Comparison of ENCODE assay signal across 8 cellular contexts in genomic region chr7:130010689-130011412, GRCh38. TPM values are rescaled to one million over a fixed set of nuclear protein-coding genes. Genes with fewer than 3 reads are reported as not detected.
DNase-seq lines count a peak whose midpoint lies in the region; ATAC-seq and TF ChIP-seq lines count a peak whose summit lies in the region.

No MANE protein-coding gene starts in this region.

- H3K27me3 ChIP-seq in ascending aorta (no peaks in the 10 kb centered on the region), skeletal muscle satellite cell (ENCODE audit: control insufficient read depth, insufficient read depth, low read length) (no peaks in the 10 kb centered on the region)

- H3K27ac ChIP-seq in ascending aorta = peak overlapping the region; percentile 75 to 78

- no peaks in the 10 kb centered on the region for H3K36me3 Mint-ChIP-seq in T-helper 2 cell treated with Interferon-gamma antibody and Interleukin-4, amounts not matched to agents 5 μg/mL and 100 μg/mL, for 36 hours (ENCODE audit: low read depth)

- H3K4me2 ChIP-seq in skeletal muscle satellite cell (ENCODE audit: low read length) = peak overlapping the region; percentile 30

- peak; percentile 65 for ATAC-seq in HG02798 (IDR thresholded peaks at IDR 0.05; ENCODE audit: poor library complexity, unreplicated experiment)
- ATAC-seq in GM21367 (IDR thresholded peaks at IDR 0.05; ENCODE audit: unreplicated experiment) = no peak

- H3K9ac ChIP-seq in skeletal muscle satellite cell (ENCODE audit: low read depth, low read length) = peak overlapping the region; percentile 46

- TF ChIP-seq CTCF in GM12865 (IDR thresholded peaks at IDR 0.05; ENCODE audit: insufficient read depth, low read depth, low read length, missing control alignments) (peak; percentile 94), ascending aorta (IDR thresholded peaks at IDR 0.05) (peak; percentile 84 to 90 (median 90))

- no peaks in the 10 kb centered on the region for H3K9me3 Mint-ChIP-seq in T-helper 2 cell treated with Interferon-gamma antibody and Interleukin-4, amounts not matched to agents 5 μg/mL and 100 μg/mL, for 36 hours

- H3K4me1 ChIP-seq in ascending aorta (peaks cover 10 to 13% of the 10 kb centered on the region in 2 donors), skeletal muscle satellite cell (ENCODE audit: control insufficient read depth, insufficient read depth, low read length) (peaks cover 21% of the 10 kb centered on the region)

- no peaks in the 10 kb centered on the region for H3K27me3 Mint-ChIP-seq in T-helper 2 cell treated with Interferon-gamma antibody and Interleukin-4, amounts not matched to agents 5 μg/mL and 100 μg/mL, for 36 hours (ENCODE audit: low read depth)

- H3K9me3 ChIP-seq in ascending aorta = no peaks in the 10 kb centered on the region
- no peaks in the 10 kb centered on the region for H3K9me3 ChIP-seq in skeletal muscle satellite cell (replicated peaks; ENCODE audit: low read length)

- peaks cover 2% of the 10 kb centered on the region for H3K4me1 Mint-ChIP-seq in T-helper 2 cell treated with Interferon-gamma antibody and Interleukin-4, amounts not matched to agents 5 μg/mL and 100 μg/mL, for 36 hours (ENCODE audit: low read depth)

- peak overlapping the region; percentile 72 for H3K27ac Mint-ChIP-seq in T-helper 2 cell treated with Interferon-gamma antibody and Interleukin-4, amounts not matched to agents 5 μg/mL and 100 μg/mL, for 36 hours

- DNase-seq in GM12865 (ENCODE audit: low read depth) (peak; percentile 95), NCI-H1694 (lab: John Stamatoyannopoulos, UW) (peak; percentile 89), ascending aorta (ENCODE audit: low spot score in 2 of 2) (peak; percentile 43 to 92), hippocampal formation (lab: John Stamatoyannopoulos, UW) (peak; percentile 35 to 75)
- peak; percentile 77 for DNase-seq in T-helper 2 cell treated with Interferon-gamma antibody and Interleukin-4, amounts not matched to agents 5 μg/mL and 100 μg/mL, for 36 hours (ENCODE audit: low spot score)

- H3K36me3 ChIP-seq in ascending aorta (no peaks in the 10 kb centered on the region), skeletal muscle satellite cell (ENCODE audit: insufficient read depth, low read length) (no peaks in the 10 kb centered on the region)

- H3K4me3 ChIP-seq in GM12865 (ENCODE audit: low read depth, low read length) (no peak overlapping the region), ascending aorta (no peak overlapping the region), skeletal muscle satellite cell (ENCODE audit: low read length) (no peak overlapping the region)

- intact Hi-C loops in ascending aorta (cut with DNase I) = loop anchor here (1.0 to 10.0 kb wide), 4 partner anchors 58 to 349 kb away; no protein-coding TSS in a partner anchor

- H3K4me3 Mint-ChIP-seq in T-helper 2 cell treated with Interferon-gamma antibody and Interleukin-4, amounts not matched to agents 5 μg/mL and 100 μg/mL, for 36 hours = no peak overlapping the region

RNA-seq across cellular contexts. Expression of gene ZC3HC1, which starts 40.3 kb away (rescaled TPM):
- 16.8 TPM for total RNA-seq in ascending aorta
- total RNA-seq in skeletal muscle satellite cell (2012; rRNA removed) = 12.2 and 13.4 TPM in 2 replicates

RNA-seq across cellular contexts. Expression of gene UBE2H, which starts 58.1 kb away (rescaled TPM):
- total RNA-seq in ascending aorta = 83.9 TPM
- total RNA-seq in skeletal muscle satellite cell (2012; rRNA removed) = 33.0 and 34.2 TPM in 2 replicates

RNA-seq across cellular contexts. Expression of gene KLHDC10, which starts 59.5 kb away (rescaled TPM):
- total RNA-seq in ascending aorta = 13.0 TPM
- total RNA-seq in skeletal muscle satellite cell (2012; rRNA removed) = 18.3 and 22.1 TPM in 2 replicates
